ENCODE assay signal across 22 cellular contexts in the genomic region with DNA sequence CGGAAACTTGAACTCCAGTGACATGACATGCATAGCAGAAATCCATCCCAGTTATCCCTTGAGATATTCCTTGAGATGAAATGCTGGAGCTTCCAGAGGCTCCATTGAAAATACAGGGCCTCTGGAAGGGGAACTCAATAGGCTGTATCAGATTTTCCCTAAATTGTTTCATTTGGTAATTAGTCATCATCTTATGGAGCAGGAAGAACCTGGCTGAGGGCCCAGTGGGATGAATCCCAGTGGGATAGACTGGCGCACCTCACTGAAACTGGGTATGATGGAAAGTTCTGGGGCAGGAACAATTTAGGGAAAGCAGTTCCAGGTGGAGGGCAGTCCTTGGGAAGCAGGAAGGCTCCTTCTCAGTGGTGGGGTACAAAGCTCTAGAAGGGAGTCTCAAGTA.
A peak's percentile ranks its signal among the peaks of the same experiment; 100 is the strongest.
DNase-seq lines count a peak whose midpoint lies in the region; ATAC-seq and TF ChIP-seq lines count a peak whose summit lies in the region.
"Had no signal": no experiment of that assay in that cellular context is flagged by ENCODE, and none has a peak within 500 bp of the region (broad histone marks: within the 10 kb centered on the region; RNA-seq: fewer than 3 reads in every experiment).

No MANE protein-coding gene starts in this region.

- no peak overlapping the region for H2AFZ ChIP-seq in SK-N-SH (ENCODE audit: low read depth)

- peak overlapping the region; percentile 52; the same call in 1 of the 2 replicates for H3K9ac ChIP-seq in SK-N-SH
- no peak overlapping the region for H3K9ac ChIP-seq in stomach smooth muscle (ENCODE audit: low read length in 2 of 2)

- ATAC-seq in SK-N-SH treated with all-trans-retinoic acid at 6 μM for 48 hours (no peak), foreskin keratinocyte (no peak), HG02642 (IDR thresholded peaks at IDR 0.05; ENCODE audit: poor library complexity, unreplicated experiment) (no peak), GM18517 (IDR thresholded peaks at IDR 0.05; ENCODE audit: unreplicated experiment) (no peak)
- ATAC-seq: activated CD4-positive, CD25-positive, alpha-beta regulatory T cell treated with anti-CD3 and anti-CD28 coated beads, Interleukin-2, amount 50 U/mL, for 24 hours; body of pancreas; T-helper 17 cell had no signal

- 54% methylated on average over 2 of the region's 2 CpGs for WGBS in SK-N-SH (ENCODE audit: low lambda C conversion rate)

- no peaks in the 10 kb centered on the region for H3K27me3 ChIP-seq in SK-N-SH (ENCODE audit: insufficient read depth)
- no peaks in the 10 kb centered on the region for H3K27me3 ChIP-seq in foreskin keratinocyte
- no peaks in the 10 kb centered on the region for H3K27me3 ChIP-seq in stomach smooth muscle (ENCODE audit: control insufficient read depth in 1 of 2, insufficient read depth in 2 of 2, low read length in 2 of 2)
- H3K27me3 ChIP-seq: body of pancreas, right lobe of liver, thyroid gland had no signal

- no peak overlapping the region for H3K4me3 Mint-ChIP-seq in nephron progenitor cell
- H3K4me3 Mint-ChIP-seq: CD8-positive, alpha-beta memory T cell; T-helper 17 cell had no signal

- POLR2A ChIA-PET in SK-N-SH (lab: Yijun Ruan, JAX) (no interaction called here), RWPE1 (lab: Yijun Ruan, JAX; ENCODE audit: low non-redundant PET) (no interaction called here)

- no peaks in the 10 kb centered on the region for H3K9me3 ChIP-seq in SK-N-SH
- no peaks in the 10 kb centered on the region for H3K9me3 ChIP-seq in stomach smooth muscle (ENCODE audit: control insufficient read depth in 2 of 2, low read length in 2 of 2)
- H3K9me3 ChIP-seq: body of pancreas, right lobe of liver, thyroid gland had no signal

- H3K4me2 ChIP-seq in SK-N-SH, result no peak overlapping the region

- H3K4me1 ChIP-seq in SK-N-SH (ENCODE audit: control insufficient read depth in 1 of 2, insufficient read depth in 2 of 2, low read depth in 1 of 2, low read length in 1 of 2) (peaks cover 0 to 34% of the 10 kb centered on the region in 2 experiments; a peak in 3 of 4 replicates), foreskin keratinocyte (peaks cover 23% of the 10 kb centered on the region), stomach smooth muscle (ENCODE audit: control insufficient read depth, insufficient read depth, low read length) (peaks cover 17% of the 10 kb centered on the region)

- no peaks in the 10 kb centered on the region for H3K36me3 Mint-ChIP-seq in nephron progenitor cell (ENCODE audit: low read depth)
- H3K36me3 Mint-ChIP-seq: CD8-positive, alpha-beta memory T cell had no signal

- peaks cover 22% of the 10 kb centered on the region for H3K79me2 ChIP-seq in SK-N-SH (ENCODE audit: insufficient read depth)

- 0 out of 4 replicates have a peak, but pooled peaks of 1 of the 2 experiments have one; percentile 25 for TF ChIP-seq EP300 in SK-N-SH (IDR thresholded peaks at IDR 0.05; ENCODE audit: borderline replicate concordance in 1 of 2, low read depth in 1 of 2, low read length in 1 of 2)

- peaks cover 35% of the 10 kb centered on the region for H3K9me3 Mint-ChIP-seq in nephron progenitor cell
- H3K9me3 Mint-ChIP-seq: CD8-positive, alpha-beta memory T cell had no signal

- CTCF ChIA-PET in SK-N-SH (lab: Yijun Ruan, JAX) (no interaction called here), RWPE1 (lab: Yijun Ruan, JAX) (no interaction called here)

- H3K27ac Mint-ChIP-seq in nephron progenitor cell, result no peak overlapping the region
- H3K27ac Mint-ChIP-seq: CD8-positive, alpha-beta memory T cell; T-helper 17 cell had no signal

- peak overlapping the region; percentile 83 to 99; a peak in 3 of 4 replicates for H3K27ac ChIP-seq in SK-N-SH (ENCODE audit: low read depth in 2 of 2, low read length in 1 of 2)
- H3K27ac ChIP-seq in RWPE1, result peak overlapping the region; percentile 50; the same call in 1 of the 2 replicates
- H3K27ac ChIP-seq in foreskin keratinocyte, result peak overlapping the region; percentile 93
- peak overlapping the region; percentile 63 for H3K27ac ChIP-seq in stomach smooth muscle (ENCODE audit: low read length)
- H3K27ac ChIP-seq: right lobe of liver had no signal

- H3K27me3 Mint-ChIP-seq in nephron progenitor cell (ENCODE audit: low read depth, poor library complexity), result no peaks in the 10 kb centered on the region
- H3K27me3 Mint-ChIP-seq: T-helper 17 cell had no signal

- DNase-seq in SK-N-SH, result no peak
- DNase-seq in RWPE1 (ENCODE audit: low spot score), result peak; percentile 26
- peak; percentile 15 to 43 for DNase-seq in foreskin keratinocyte
- no peak for DNase-seq in nephron progenitor cell
- DNase-seq: activated CD8-positive, alpha-beta memory T cell treated with anti-CD3 and anti-CD28 coated beads, Interleukin-2, amount 50 U/mL, for 4 hours; activated naive CD4-positive, alpha-beta T cell treated with Interleukin-2 at 50 U/mL for 16 hours; CD8-positive, alpha-beta memory T cell; foreskin melanocyte; GOT3; NCI-H2081; right lobe of liver; RPMI8226; stimulated activated CD4-positive, alpha-beta T cell treated with anti-CD3 and anti-CD28 coated beads, Interleukin-4, amount 100 ng/mL, for 1 hour; stimulated activated CD8-positive, alpha-beta memory T cell treated with anti-CD3 and anti-CD28 coated beads, Interleukin-4, amount 100 ng/mL, for 48 hours; T-helper 17 cell; thyroid gland had no signal

- H4K20me1 ChIP-seq in SK-N-SH (ENCODE audit: insufficient read depth), result no peaks in the 10 kb centered on the region

- no peaks in the 10 kb centered on the region for H3K9me2 ChIP-seq in SK-N-SH

- H3K4me3 ChIP-seq in SK-N-SH (ENCODE audit: low read depth in 2 of 2, low read length in 1 of 2), result no peak overlapping the region
- no peak overlapping the region for H3K4me3 ChIP-seq in stomach smooth muscle (ENCODE audit: low read length in 2 of 2)
- H3K4me3 ChIP-seq: body of pancreas, right lobe of liver, thyroid gland had no signal

- H3K36me3 ChIP-seq in SK-N-SH (replicated peaks in 1 of 2; ENCODE audit: control insufficient read depth in 1 of 2, insufficient read depth in 2 of 2, low read length in 1 of 2) (no peaks in the 10 kb centered on the region), stomach smooth muscle (ENCODE audit: control insufficient read depth in 2 of 2, insufficient read depth in 2 of 2, low read length in 2 of 2) (no peaks in the 10 kb centered on the region)
- H3K36me3 ChIP-seq: right lobe of liver, thyroid gland had no signal

- TF ChIP-seq RAD21 in SK-N-SH (IDR thresholded peaks at IDR 0.05; ENCODE audit: low read length), result no peak

- TF ChIP-seq CTCF in SK-N-SH (IDR thresholded peaks at IDR 0.05), result no peak
- no peak for TF ChIP-seq CTCF in RWPE1 (conservative IDR thresholded peaks at IDR 0.05; ENCODE audit: low read depth)
- TF ChIP-seq CTCF in foreskin keratinocyte (conservative IDR thresholded peaks at IDR 0.05), result no peak
- no peak for TF ChIP-seq CTCF in nephron progenitor cell (IDR thresholded peaks at IDR 0.05)

- H3F3A ChIP-seq in SK-N-SH (replicated peaks; ENCODE audit: insufficient read depth), result peaks cover 23% of the 10 kb centered on the region

- peaks cover 17% of the 10 kb centered on the region for H3K4me1 Mint-ChIP-seq in nephron progenitor cell

TF ChIP-seq in SK-N-SH, 30 proteins besides CTCF, POLR2A, EP300 and RAD21 (continues in another document):
- TF ChIP-seq, protein P1, sequence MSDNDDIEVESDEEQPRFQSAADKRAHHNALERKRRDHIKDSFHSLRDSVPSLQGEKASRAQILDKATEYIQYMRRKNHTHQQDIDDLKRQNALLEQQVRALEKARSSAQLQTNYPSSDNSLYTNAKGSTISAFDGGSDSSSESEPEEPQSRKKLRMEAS (IDR thresholded peaks at IDR 0.05; ENCODE audit: low read depth), result peak; percentile 13; the same call in 1 of the 2 replicates
- TF ChIP-seq FOSL2 (IDR thresholded peaks at IDR 0.05; ENCODE audit: borderline replicate concordance, low read depth), result peak; percentile 12; the same call in 1 of the 2 replicates
- no peak for TF ChIP-seq MXI1 (IDR thresholded peaks at IDR 0.05; ENCODE audit: low read depth, low read length)
- peak; percentile 24; the same call in 1 of the 2 replicates for TF ChIP-seq YY1 (IDR thresholded peaks at IDR 0.05; ENCODE audit: low read depth)

TF ChIP-seq in SK-N-SH treated with all-trans-retinoic acid at 6 μM for 48 hours, 23 proteins besides CTCF, POLR2A, EP300 and RAD21 (continues in another document):
- TF ChIP-seq ZFP3 (CRISPR knock-in tag; IDR thresholded peaks at IDR 0.05) (no peak), GLIS3 (CRISPR knock-in tag; IDR thresholded peaks at IDR 0.05) (no peak), PPARA (CRISPR knock-in tag; IDR thresholded peaks at IDR 0.05; ENCODE audit: borderline replicate concordance) (no peak), ESRRG (CRISPR knock-in tag; IDR thresholded peaks at IDR 0.05) (no peak), SNAI2 (CRISPR knock-in tag; IDR thresholded peaks at IDR 0.05) (no peak), RARB (CRISPR knock-in tag; IDR thresholded peaks at IDR 0.05) (no peak), OSR1 (CRISPR knock-in tag; IDR thresholded peaks at IDR 0.05) (no peak)
- TF ChIP-seq, protein P2, sequence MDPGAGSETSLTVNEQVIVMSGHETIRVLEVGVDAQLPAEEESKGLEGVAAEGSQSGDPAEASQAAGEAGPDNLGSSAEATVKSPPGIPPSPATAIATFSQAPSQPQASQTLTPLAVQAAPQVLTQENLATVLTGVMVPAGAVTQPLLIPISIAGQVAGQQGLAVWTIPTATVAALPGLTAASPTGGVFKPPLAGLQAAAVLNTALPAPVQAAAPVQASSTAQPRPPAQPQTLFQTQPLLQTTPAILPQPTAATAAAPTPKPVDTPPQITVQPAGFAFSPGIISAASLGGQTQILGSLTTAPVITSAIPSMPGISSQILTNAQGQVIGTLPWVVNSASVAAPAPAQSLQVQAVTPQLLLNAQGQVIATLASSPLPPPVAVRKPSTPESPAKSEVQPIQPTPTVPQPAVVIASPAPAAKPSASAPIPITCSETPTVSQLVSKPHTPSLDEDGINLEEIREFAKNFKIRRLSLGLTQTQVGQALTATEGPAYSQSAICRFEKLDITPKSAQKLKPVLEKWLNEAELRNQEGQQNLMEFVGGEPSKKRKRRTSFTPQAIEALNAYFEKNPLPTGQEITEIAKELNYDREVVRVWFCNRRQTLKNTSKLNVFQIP (CRISPR knock-in tag; IDR thresholded peaks at IDR 0.05; ENCODE audit: borderline replicate concordance, low read depth), result no peak
- TF ChIP-seq, protein P3, sequence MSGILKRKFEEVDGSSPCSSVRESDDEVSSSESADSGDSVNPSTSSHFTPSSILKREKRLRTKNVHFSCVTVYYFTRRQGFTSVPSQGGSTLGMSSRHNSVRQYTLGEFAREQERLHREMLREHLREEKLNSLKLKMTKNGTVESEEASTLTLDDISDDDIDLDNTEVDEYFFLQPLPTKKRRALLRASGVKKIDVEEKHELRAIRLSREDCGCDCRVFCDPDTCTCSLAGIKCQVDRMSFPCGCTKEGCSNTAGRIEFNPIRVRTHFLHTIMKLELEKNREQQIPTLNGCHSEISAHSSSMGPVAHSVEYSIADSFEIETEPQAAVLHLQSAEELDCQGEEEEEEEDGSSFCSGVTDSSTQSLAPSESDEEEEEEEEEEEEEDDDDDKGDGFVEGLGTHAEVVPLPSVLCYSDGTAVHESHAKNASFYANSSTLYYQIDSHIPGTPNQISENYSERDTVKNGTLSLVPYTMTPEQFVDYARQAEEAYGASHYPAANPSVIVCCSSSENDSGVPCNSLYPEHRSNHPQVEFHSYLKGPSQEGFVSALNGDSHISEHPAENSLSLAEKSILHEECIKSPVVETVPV (CRISPR knock-in tag; IDR thresholded peaks at IDR 0.05), result no peak

Comparison
In these comparisons a context has a peak if more than half of its experiments do, and no peak if none do; other contexts are left out.
1. DNase-seq: peak in RWPE1 (single experiment) and foreskin keratinocyte (2 of 2); none in SK-N-SH (single experiment) and nephron progenitor cell (single experiment).
2. Peak in every context shown above with its lines, with median percentiles within 50 percentile points of each other: H3K27ac ChIP-seq.